8 cellular contexts compared by ENCODE assay signal in genomic region chr5:77776606-77777206, GRCh38. TPM values are rescaled to one million over a fixed set of nuclear protein-coding genes. Genes with fewer than 3 reads are reported as not detected.
DNase-seq lines count a peak whose midpoint lies in the region; ATAC-seq, FAIRE-seq and TF ChIP-seq lines count a peak whose summit lies in the region.

No MANE protein-coding gene starts in this region.

- H3K4me1 ChIP-seq in Loucy (ENCODE audit: insufficient read depth, low read length, poor library complexity, severe bottlenecking) = peaks cover 45% of the 10 kb centered on the region
- H3K4me1 ChIP-seq in prostate gland (replicated peaks) = peaks cover 11% of the 10 kb centered on the region

- peaks cover 26% of the 10 kb centered on the region for H3K4me1 Mint-ChIP-seq in endothelial cell (ENCODE audit: unreplicated experiment)

- no peaks in the 10 kb centered on the region for H3K9me3 Mint-ChIP-seq in endothelial cell (ENCODE audit: unreplicated experiment)

- H3K9ac ChIP-seq in Loucy (ENCODE audit: low read depth, low read length, poor library complexity, severe bottlenecking) = peak overlapping the region; percentile 88

- H3K79me2 ChIP-seq in Loucy (ENCODE audit: insufficient read depth, low read length) = peaks cover 40% of the 10 kb centered on the region

- H3K9me3 ChIP-seq in Loucy (ENCODE audit: insufficient read depth, low read depth, low read length) (no peaks in the 10 kb centered on the region), prostate gland (no peaks in the 10 kb centered on the region)

- H3K36me3 Mint-ChIP-seq in endothelial cell (ENCODE audit: low read depth, unreplicated experiment) = peaks cover 4% of the 10 kb centered on the region

- H4K20me1 ChIP-seq in Loucy (ENCODE audit: insufficient read depth, low read length, poor library complexity, severe bottlenecking) = peaks cover 40% of the 10 kb centered on the region

- peak overlapping the region; percentile 94 for H3K4me3 Mint-ChIP-seq in endothelial cell (ENCODE audit: unreplicated experiment)

- H3K4me2 ChIP-seq in Loucy (ENCODE audit: low read depth, low read length, poor library complexity, severe bottlenecking) = peak overlapping the region; percentile 93

- DNase-seq in GM12892 (ENCODE audit: insufficient read length) (no peak), endothelial cell (ENCODE audit: low spot score) (no peak), prostate gland (ENCODE audit: low spot score) (no peak), ecto neural progenitor cell (ENCODE audit: low spot score) (no peak), NCI-H1105 treated with DMSO at 0.1 percent for 48 hours (lab: John Stamatoyannopoulos, UW) (no peak)
- no peak for DNase-seq in stimulated activated naive CD4-positive, alpha-beta T cell treated with Interleukin-2 at 50 U/mL for 16 hours (lab: John Stamatoyannopoulos, UW)

- H3K4me3 ChIP-seq in Loucy (ENCODE audit: low read length, poor library complexity, severe bottlenecking) = peak overlapping the region; percentile 87
- peak overlapping the region; percentile 63 to 86 for H3K4me3 ChIP-seq in prostate gland

- H3K27me3 ChIP-seq in Loucy (ENCODE audit: insufficient read depth, low read length, poor library complexity, severe bottlenecking) = no peaks in the 10 kb centered on the region
- no peaks in the 10 kb centered on the region for H3K27me3 ChIP-seq in prostate gland (replicated peaks; ENCODE audit: insufficient read depth)

- 36% methylated on average over 11 of the region's 11 CpGs for WGBS in prostate gland

- H2AFZ ChIP-seq in Loucy (ENCODE audit: low read length) = peak overlapping the region; percentile 95

- H3K9me2 ChIP-seq in Loucy (replicated peaks; ENCODE audit: low read depth, low read length) = no peaks in the 10 kb centered on the region

- TF ChIP-seq CTCF in Loucy (conservative IDR thresholded peaks at IDR 0.05; ENCODE audit: low read length) (no peak), endothelial cell (IDR thresholded peaks at IDR 0.05; ENCODE audit: unreplicated experiment) (no peak), prostate gland (IDR thresholded peaks at IDR 0.05) (no peak)

- no peak for ATAC-seq in GM21390 (IDR thresholded peaks at IDR 0.05; ENCODE audit: unreplicated experiment)

- TF ChIP-seq POLR2A in GM12892 (IDR thresholded peaks at IDR 0.05; ENCODE audit: low read depth, low read length) (no peak), prostate gland (IDR thresholded peaks at IDR 0.05) (no peak)

- H3K27me3 Mint-ChIP-seq in endothelial cell (ENCODE audit: unreplicated experiment) = peaks cover 4% of the 10 kb centered on the region

- peak; percentile 40 for FAIRE-seq in GM12892 (lab: Jason Lieb, UNC)

- H3K36me3 ChIP-seq in Loucy (ENCODE audit: insufficient read depth, low read length) (no peaks in the 10 kb centered on the region), prostate gland (no peaks in the 10 kb centered on the region)

- intact Hi-C loops in prostate gland (cut with DNase I) = loop anchor here (10.0 kb wide), 1 partner anchor 132 kb away; no protein-coding TSS in a partner anchor

- peak overlapping the region; percentile 91 to 97 for H3K27ac ChIP-seq in prostate gland

- no peaks in the 10 kb centered on the region for H3F3A ChIP-seq in Loucy (ENCODE audit: low read depth)

- H3K27ac Mint-ChIP-seq in endothelial cell (ENCODE audit: unreplicated experiment) = peak overlapping the region; percentile 89

RNA-seq across cellular contexts. Expression of gene TBCA, which starts 0.6 kb away (rescaled TPM):
- 256 TPM for polyA plus RNA-seq in GM12892 (2012; ENCODE audit: missing spikeins)
- total RNA-seq in endothelial cell (ENCODE audit: unreplicated experiment) (232 TPM), prostate gland (100 to 1,000 TPM; 120 to 180 TPM)
